Comparison of ENCODE assay signal across 11 cellular contexts in the genomic region with DNA sequence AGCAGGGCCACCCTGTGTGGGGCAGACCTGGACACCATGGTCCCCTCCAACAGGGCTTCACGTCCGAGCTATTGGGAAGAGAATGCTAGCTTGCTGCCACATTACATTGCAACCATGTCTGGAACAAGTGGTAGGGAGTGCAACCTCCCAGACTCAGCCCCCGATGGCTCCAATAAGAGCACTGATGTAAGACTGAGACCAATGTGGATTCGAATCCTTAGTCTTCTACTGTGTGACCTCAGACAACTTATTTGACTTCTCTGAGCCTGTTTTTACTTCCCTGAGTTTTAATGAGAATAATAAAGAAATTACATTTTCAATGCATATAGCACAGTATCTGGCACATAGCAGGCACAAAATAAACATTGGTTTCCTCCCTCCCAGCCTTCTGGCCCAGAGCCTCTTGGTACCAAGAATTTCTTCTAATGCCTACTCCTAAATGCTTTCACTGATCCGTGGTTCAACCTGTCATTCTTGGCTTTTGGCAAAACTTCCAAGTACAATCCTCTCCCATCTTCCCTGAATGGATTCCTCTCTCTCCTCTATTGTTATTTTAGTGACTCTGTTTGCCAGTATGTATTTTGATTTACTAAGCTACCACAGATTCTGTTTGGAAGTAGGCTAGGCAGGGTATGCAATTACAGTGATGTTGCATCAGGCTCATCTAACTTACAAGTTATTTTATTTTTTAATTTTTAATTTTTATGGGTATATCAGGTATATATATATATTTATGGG. TPM values are rescaled to one million over a fixed set of nuclear protein-coding genes. Genes with fewer than 3 reads are reported as not detected.
DNase-seq lines count a peak whose midpoint lies in the region; ATAC-seq, FAIRE-seq and TF ChIP-seq lines count a peak whose summit lies in the region.
"Had no signal": no experiment of that assay in that cellular context is flagged by ENCODE, and none has a peak within 500 bp of the region (broad histone marks: within the 10 kb centered on the region; RNA-seq: fewer than 3 reads in every experiment).

No MANE protein-coding gene starts in this region.

- H3K9me3 Mint-ChIP-seq in chondrocyte (ENCODE audit: low read depth): no peaks in the 10 kb centered on the region
- H3K9me3 Mint-ChIP-seq: activated naive CD8-positive, alpha-beta T cell treated with anti-CD3 and anti-CD28 coated beads, Interleukin-2, amount 10 ng/mL, durations not matched to agents 7 days and 5 days had no signal

- CTCF ChIA-PET in PC-9 (lab: Charles Lee): no interaction called here

- 29 to 47% methylated on average over 1 to 5 of the region's 5 CpGs for WGBS in transverse colon (ENCODE audit: low coverage in 1 of 2), 2 donors

- POLR2A ChIA-PET in PC-9 (lab: Charles Lee; ENCODE audit: unreplicated experiment): no interaction called here

- no peak overlapping the region for H3K4me3 Mint-ChIP-seq in chondrocyte (ENCODE audit: unreplicated experiment)
- H3K4me3 Mint-ChIP-seq: activated naive CD8-positive, alpha-beta T cell treated with anti-CD3 and anti-CD28 coated beads, Interleukin-2, amount 10 ng/mL, durations not matched to agents 7 days and 5 days had no signal

- H4K20me1 ChIP-seq in PC-9 (ENCODE audit: insufficient read depth): no peaks in the 10 kb centered on the region

- H3K27me3 ChIP-seq in left lung (no peaks in the 10 kb centered on the region), transverse colon (no peaks in the 10 kb centered on the region), PC-9 (ENCODE audit: insufficient read depth, low read depth) (0 out of 2 replicates have a peak, but pooled peaks cover 3% of the 10 kb centered on the region)

- H3K4me1 ChIP-seq in left lung (peaks cover 7 to 15% of the 10 kb centered on the region in 2 donors), transverse colon (peaks cover 0 to 12% (median 6%) of the 10 kb centered on the region in 4 donors), PC-9 (replicated peaks; ENCODE audit: insufficient read depth) (no peaks in the 10 kb centered on the region)

- H3K27me3 Mint-ChIP-seq in chondrocyte (ENCODE audit: low read depth): no peaks in the 10 kb centered on the region

- no peak overlapping the region for H3K4me2 ChIP-seq in PC-9

- TF ChIP-seq POLR2A in transverse colon (IDR thresholded peaks at IDR 0.05) (no peak), H54 (IDR thresholded peaks at IDR 0.05; ENCODE audit: low read depth, low read length) (no peak)

- intact Hi-C loops in left lung (cut with DNase I): no loop called here
- intact Hi-C loops in transverse colon (cut with DNase I; ENCODE audit: low total_unique reads): no loop called here
- intact Hi-C loops in PC-9 (cut with micrococcal nuclease; ENCODE audit: unreplicated experiment): no loop called here

- peak overlapping the region; percentile 96 for H3K27ac Mint-ChIP-seq in chondrocyte (ENCODE audit: unreplicated experiment)
- H3K27ac Mint-ChIP-seq: activated naive CD8-positive, alpha-beta T cell treated with anti-CD3 and anti-CD28 coated beads, Interleukin-2, amount 10 ng/mL, durations not matched to agents 7 days and 5 days had no signal

- H3K4me3 ChIP-seq in left lung (no peak overlapping the region), transverse colon (no peak overlapping the region), PC-9 (no peak overlapping the region)

- H3K9me3 ChIP-seq in left lung (no peaks in the 10 kb centered on the region), transverse colon (no peaks in the 10 kb centered on the region), PC-9 (ENCODE audit: insufficient read depth, low read depth) (no peaks in the 10 kb centered on the region)

- no peaks in the 10 kb centered on the region for H3K79me2 ChIP-seq in PC-9 (ENCODE audit: low read depth)

- TF ChIP-seq EP300 in transverse colon (IDR thresholded peaks at IDR 0.05; ENCODE audit: low read depth): no peak

- in situ Hi-C loops in transverse colon (cut with MboI; ENCODE audit: low pct_ligation_motif_present in 1 of 4, low pct_unique_long_range_greater_than_20kb in 1 of 4, low sequenced_read_pairs in 3 of 4): no loop called here

- peak overlapping the region; percentile 66 to 76 for H3K27ac ChIP-seq in left lung
- H3K27ac ChIP-seq in transverse colon: peak overlapping the region; percentile 66 to 79 (median 74)
- H3K27ac ChIP-seq in PC-9: no peak overlapping the region

- no peak overlapping the region for H2AFZ ChIP-seq in PC-9

- no peaks in the 10 kb centered on the region for H3K36me3 Mint-ChIP-seq in chondrocyte (ENCODE audit: low read depth)
- H3K36me3 Mint-ChIP-seq: activated naive CD8-positive, alpha-beta T cell treated with anti-CD3 and anti-CD28 coated beads, Interleukin-2, amount 10 ng/mL, durations not matched to agents 7 days and 5 days had no signal

- BruUV-seq in PC-9 (replicated peaks; lab: Mats Ljungman, UMichigan): no TSS peak

- FAIRE-seq in H54 (lab: Jason Lieb, UNC): no peak

- no peak for TF ChIP-seq CTCF in chondrocyte (IDR thresholded peaks at IDR 0.05)
- TF ChIP-seq CTCF in left lung (IDR thresholded peaks at IDR 0.05): no peak
- TF ChIP-seq CTCF in transverse colon (IDR thresholded peaks at IDR 0.05): no peak
- TF ChIP-seq CTCF in PC-9 (conservative IDR thresholded peaks at IDR 0.05): no peak

- H3K9me2 ChIP-seq in PC-9 (ENCODE audit: insufficient read depth): no peaks in the 10 kb centered on the region

- ATAC-seq in left lung (no peak), HG03108 (IDR thresholded peaks at IDR 0.05; ENCODE audit: unreplicated experiment) (no peak)
- ATAC-seq: left lobe of liver had no signal

- H3K36me3 ChIP-seq in left lung (no peaks in the 10 kb centered on the region), transverse colon (no peaks in the 10 kb centered on the region), PC-9 (ENCODE audit: low read depth) (no peaks in the 10 kb centered on the region)

- DNase-seq in HS-27A (ENCODE audit: low read depth) (peak; percentile 72), chondrocyte (ENCODE audit: low spot score) (no peak), left lung (no peak), transverse colon (no peak), H54 (ENCODE audit: insufficient read length, low spot score) (no peak), PC-9 (no peak)
- DNase-seq: activated CD4-positive, alpha-beta T cell treated with anti-CD3 and anti-CD28 coated beads, Interleukin-2, amount 50 U/mL, for 1 hour; activated naive CD8-positive, alpha-beta T cell treated with anti-CD3 and anti-CD28 coated beads, Interleukin-2, amount 10 ng/mL, durations not matched to agents 7 days and 5 days; NCI-H69 had no signal

- H3K4me1 Mint-ChIP-seq in chondrocyte (ENCODE audit: low read depth): peaks cover 50% of the 10 kb centered on the region
- H3K4me1 Mint-ChIP-seq: activated naive CD8-positive, alpha-beta T cell treated with anti-CD3 and anti-CD28 coated beads, Interleukin-2, amount 10 ng/mL, durations not matched to agents 7 days and 5 days had no signal

- no peaks in the 10 kb centered on the region for H3F3A ChIP-seq in PC-9 (ENCODE audit: insufficient read depth, low read depth)

RNA-seq across cellular contexts. Expression of a gene that starts 34.6 kb away (rescaled TPM):
- total RNA-seq in chondrocyte (5.2 to 7.1 TPM (median 5.4 TPM) in 3 replicates), left lung (10 to 100 TPM; 42.7 to 58.4 TPM), transverse colon (10 to 100 TPM in 2 of 4 donors, 1 to 10 TPM in 2; 4.6 to 51.9 (median 10.7) TPM), PC-9 (2021) (not detected in 2 replicates)
